ENCODE assay signal across 1 cellular context in genomic region chr12:120121766-120122293, GRCh38.
TF ChIP-seq lines count a peak whose summit lies in the region.

No MANE protein-coding gene starts in this region.

TF ChIP-seq in SK-N-SH, 30 proteins besides CTCF, POLR2A, EP300 and RAD21 (continued from another document):
- TF ChIP-seq CHD2 (IDR thresholded peaks at IDR 0.05; ENCODE audit: low read length, partially characterized antibody) (no peak), GABPA (IDR thresholded peaks at IDR 0.05; ENCODE audit: low read depth) (no peak), POLR2AphosphoS5 (IDR thresholded peaks at IDR 0.05; ENCODE audit: low read depth, low read length) (no peak)
